1 cellular context compared by ENCODE assay signal in genomic region chr3:114152519-114153151, GRCh38.
TF ChIP-seq lines count a peak whose summit lies in the region.

No MANE protein-coding gene starts in this region.

TF ChIP-seq in HepG2, 621 proteins besides CTCF, POLR2A, EP300 and RAD21 (continued from another document and continues in another):
- TF ChIP-seq AKNA (CRISPR knock-in tag; IDR thresholded peaks at IDR 0.05; ENCODE audit: borderline replicate concordance), result no peak
- no peak for TF ChIP-seq RBAK (CRISPR knock-in tag; IDR thresholded peaks at IDR 0.05)
- no peak for TF ChIP-seq ZNF775 (CRISPR knock-in tag; IDR thresholded peaks at IDR 0.05; ENCODE audit: borderline replicate concordance)
- TF ChIP-seq ZNF335 (CRISPR knock-in tag; IDR thresholded peaks at IDR 0.05), result no peak
- no peak; the same call in 1 of the 2 replicates for TF ChIP-seq IRF9 (CRISPR knock-in tag; IDR thresholded peaks at IDR 0.05; ENCODE audit: borderline replicate concordance)
- TF ChIP-seq SALL1 (CRISPR knock-in tag; IDR thresholded peaks at IDR 0.05), result peak; percentile 66
- no peak for TF ChIP-seq BCL6 (CRISPR knock-in tag; IDR thresholded peaks at IDR 0.05)
- TF ChIP-seq PRMT3 (CRISPR knock-in tag; IDR thresholded peaks at IDR 0.05; ENCODE audit: borderline replicate concordance, low read depth), result no peak
- TF ChIP-seq ZNF768 (CRISPR knock-in tag; IDR thresholded peaks at IDR 0.05), result peak; percentile 46; the same call in 1 of the 2 replicates
- no peak for TF ChIP-seq FOSL1 (CRISPR knock-in tag; IDR thresholded peaks at IDR 0.05; ENCODE audit: borderline replicate concordance)
- TF ChIP-seq GMEB2 (CRISPR knock-in tag; IDR thresholded peaks at IDR 0.05; ENCODE audit: low read depth), result no peak
- peak; percentile 46 for TF ChIP-seq DBP (CRISPR knock-in tag; IDR thresholded peaks at IDR 0.05; ENCODE audit: not compliant biosample characterization)
- TF ChIP-seq ZBTB8A (CRISPR knock-in tag; IDR thresholded peaks at IDR 0.05; ENCODE audit: borderline replicate concordance, low read depth), result no peak
- TF ChIP-seq CREB1 (IDR thresholded peaks at IDR 0.05), result no peak
- no peak for TF ChIP-seq CREB1 (CRISPR knock-in tag; IDR thresholded peaks at IDR 0.05)
- no peak for TF ChIP-seq ATM (IDR thresholded peaks at IDR 0.05; ENCODE audit: borderline replicate concordance)
- no peak for TF ChIP-seq ZNF24 (IDR thresholded peaks at IDR 0.05)
- TF ChIP-seq TFDP2 (CRISPR knock-in tag; IDR thresholded peaks at IDR 0.05), result peak; percentile 60
- TF ChIP-seq ETS1 (CRISPR knock-in tag; IDR thresholded peaks at IDR 0.05), result no peak
- no peak for TF ChIP-seq DNMT1 (CRISPR knock-in tag; IDR thresholded peaks at IDR 0.05)
- no peak for TF ChIP-seq ZNF644 (CRISPR knock-in tag; IDR thresholded peaks at IDR 0.05; ENCODE audit: low read depth)
- TF ChIP-seq JUNB (CRISPR knock-in tag; IDR thresholded peaks at IDR 0.05; ENCODE audit: borderline replicate concordance), result no peak
- no peak for TF ChIP-seq CBX2 (IDR thresholded peaks at IDR 0.05; ENCODE audit: low read depth, low read length)
- TF ChIP-seq CBX2 (CRISPR knock-in tag; IDR thresholded peaks at IDR 0.05; ENCODE audit: low read depth), result no peak; the same call in 1 of the 2 replicates
- TF ChIP-seq AKAP8 (CRISPR knock-in tag; IDR thresholded peaks at IDR 0.05), result no peak
- no peak for TF ChIP-seq CENPBD1 (CRISPR knock-in tag; IDR thresholded peaks at IDR 0.05; ENCODE audit: borderline replicate concordance, low read depth)
- no peak for TF ChIP-seq JUN (CRISPR knock-in tag; IDR thresholded peaks at IDR 0.05)
- no peak for TF ChIP-seq ZBTB34 (CRISPR knock-in tag; IDR thresholded peaks at IDR 0.05)
- TF ChIP-seq MAZ (IDR thresholded peaks at IDR 0.05; ENCODE audit: borderline replicate concordance, low read depth, low read length), result no peak
- TF ChIP-seq MAZ (CRISPR knock-in tag; IDR thresholded peaks at IDR 0.05; ENCODE audit: low read depth), result peak; percentile 39; the same call in 1 of the 2 replicates
- TF ChIP-seq MYC (CRISPR knock-in tag; IDR thresholded peaks at IDR 0.05; ENCODE audit: borderline replicate concordance), result peak; percentile 67; the same call in 1 of the 2 replicates
- no peak for TF ChIP-seq RARG (CRISPR knock-in tag; IDR thresholded peaks at IDR 0.05; ENCODE audit: low read depth)
- no peak for TF ChIP-seq NFE2L2 (IDR thresholded peaks at IDR 0.05; ENCODE audit: low read length)
- TF ChIP-seq RBM39 (IDR thresholded peaks at IDR 0.05; ENCODE audit: low read depth, low read length, poor library complexity, severe bottlenecking), result no peak
- TF ChIP-seq HNRNPUL1 (IDR thresholded peaks at IDR 0.05; ENCODE audit: low read depth, low read length), result no peak
- TF ChIP-seq HNF4G (IDR thresholded peaks at IDR 0.05; ENCODE audit: borderline replicate concordance, low read depth, low read length), result no peak
- TF ChIP-seq HNF4G (CRISPR knock-in tag; IDR thresholded peaks at IDR 0.05; ENCODE audit: borderline replicate concordance, low read depth), result no peak
- TF ChIP-seq FOXJ3 (CRISPR knock-in tag; IDR thresholded peaks at IDR 0.05; ENCODE audit: borderline replicate concordance), result no peak
- peak; percentile 59; the same call in 1 of the 2 replicates for TF ChIP-seq ZGPAT (CRISPR knock-in tag; IDR thresholded peaks at IDR 0.05)
- TF ChIP-seq ATF2 (CRISPR knock-in tag; IDR thresholded peaks at IDR 0.05), result no peak; the same call in 1 of the 2 replicates
- TF ChIP-seq CCDC6 (CRISPR knock-in tag; IDR thresholded peaks at IDR 0.05), result no peak
- TF ChIP-seq ZNF280B (CRISPR knock-in tag; IDR thresholded peaks at IDR 0.05; ENCODE audit: borderline replicate concordance), result peak; percentile 81
- TF ChIP-seq ELF4 (CRISPR knock-in tag; IDR thresholded peaks at IDR 0.05; ENCODE audit: borderline replicate concordance), result no peak
- no peak for TF ChIP-seq ZNF3 (CRISPR knock-in tag; IDR thresholded peaks at IDR 0.05)
- TF ChIP-seq GZF1 (CRISPR knock-in tag; IDR thresholded peaks at IDR 0.05), result no peak
- no peak for TF ChIP-seq ZBTB3 (CRISPR knock-in tag; IDR thresholded peaks at IDR 0.05; ENCODE audit: borderline replicate concordance, low read depth)
- TF ChIP-seq ETV6 (CRISPR knock-in tag; conservative IDR thresholded peaks at IDR 0.05), result no peak
- no peak for TF ChIP-seq TERF1 (CRISPR knock-in tag; IDR thresholded peaks at IDR 0.05)
